In the genomic region with DNA sequence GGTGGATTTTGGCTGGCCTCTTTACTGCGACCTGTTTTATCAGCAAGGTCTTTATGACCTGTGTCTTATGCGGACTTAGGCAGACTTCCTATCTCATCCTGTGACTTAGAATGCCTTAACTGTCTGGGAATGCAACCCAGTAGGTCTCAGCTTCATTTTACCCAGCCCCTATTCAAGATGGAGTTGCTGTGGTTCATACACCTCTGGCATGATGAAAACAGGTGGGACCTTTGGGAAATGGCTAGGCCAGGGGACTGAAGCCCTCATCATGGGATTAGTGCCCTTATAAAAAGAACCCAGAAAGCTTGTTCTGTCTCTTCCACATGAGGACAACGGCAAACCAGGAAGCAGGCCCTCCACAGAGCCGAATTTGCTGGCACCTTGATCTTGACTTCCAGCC, we compare ENCODE assay signal across 27 cellular contexts.
"Had no signal": no experiment of that assay in that cellular context is flagged by ENCODE, and none has a peak within 500 bp of the region (broad histone marks: within the 10 kb centered on the region; RNA-seq: fewer than 3 reads in every experiment).

No MANE protein-coding gene starts in this region.

- H3K4me3 Mint-ChIP-seq: dendritic cell treated with granulocyte-macrophage colony-stimulating factor and Interleukin-4, amounts not matched to agents 40 ng/mL and 50 ng/mL, for 4 days; effector memory CD8-positive, alpha-beta T cell had no signal

- H3K27ac ChIP-seq: colonic mucosa, coronary artery, dorsolateral prefrontal cortex, epithelial cell of prostate, esophagus squamous epithelium, foreskin keratinocyte, gastrocnemius medialis, gastroesophageal sphincter, heart left ventricle, heart right ventricle had no signal

- DNase-seq: colonic mucosa; cortex of kidney; dermis blood vessel endothelial cell; dorsolateral prefrontal cortex; effector CD4-positive, alpha-beta T cell; effector CD8-positive, alpha-beta T cell; effector memory CD4-positive, alpha-beta T cell; effector memory CD8-positive, alpha-beta T cell; erythroblast; esophagus squamous epithelium; foreskin fibroblast; foreskin keratinocyte; foreskin melanocyte; gastrocnemius medialis; glutamatergic neuron; head of caudate nucleus; heart left ventricle; heart right ventricle had no signal

- H3K27me3 ChIP-seq: colonic mucosa, foreskin keratinocyte had no signal

- FAIRE-seq: colon, endometrium, endothelial cell of umbilical vein, frontal cortex had no signal

- H3K27ac Mint-ChIP-seq: dendritic cell treated with granulocyte-macrophage colony-stimulating factor and Interleukin-4, amounts not matched to agents 40 ng/mL and 50 ng/mL, for 4 days; effector memory CD8-positive, alpha-beta T cell had no signal

- H3K9me3 ChIP-seq: colonic mucosa, esophagus squamous epithelium, gastrocnemius medialis, gastroesophageal sphincter, heart left ventricle, heart right ventricle had no signal

- H3K4me1 ChIP-seq: colonic mucosa, esophagus squamous epithelium, foreskin keratinocyte, gastrocnemius medialis, gastroesophageal sphincter, heart left ventricle, heart right ventricle had no signal

- H3K4me3 ChIP-seq: colonic mucosa, coronary artery, dorsolateral prefrontal cortex, esophagus squamous epithelium, gastrocnemius medialis, gastroesophageal sphincter, heart left ventricle, heart right ventricle had no signal

- H3K36me3 ChIP-seq: colonic mucosa, esophagus squamous epithelium, gastrocnemius medialis, gastroesophageal sphincter, heart left ventricle, heart right ventricle had no signal

- H3K9me3 Mint-ChIP-seq: dendritic cell treated with granulocyte-macrophage colony-stimulating factor and Interleukin-4, amounts not matched to agents 40 ng/mL and 50 ng/mL, for 4 days had no signal

- ATAC-seq: effector memory CD8-positive, alpha-beta T cell; esophagus mucosa; foreskin keratinocyte; gastrocnemius medialis; gastroesophageal sphincter; heart left ventricle; heart right ventricle had no signal
